24 cellular contexts compared by ENCODE assay signal in genomic region chr1:80244366-80244765, GRCh38.
"Had no signal": no experiment of that assay in that cellular context is flagged by ENCODE, and none has a peak within 500 bp of the region (broad histone marks: within the 10 kb centered on the region; RNA-seq: fewer than 3 reads in every experiment).

No MANE protein-coding gene starts in this region.

- ATAC-seq: activated CD4-positive, alpha-beta T cell treated with anti-CD3 and anti-CD28 coated beads for 36 hours; activated naive CD4-positive, alpha-beta T cell treated with anti-CD3 and anti-CD28 coated beads, Interleukin-2, amount 50 U/mL, for 72 hours; activated T-cell treated with anti-CD3 and anti-CD28 coated beads, Interleukin-2, amount 50 U/mL, for 72 hours; esophagus mucosa had no signal

- H3K36me3 ChIP-seq: ascending aorta, breast epithelium, cardiac muscle cell had no signal

- H3K4me3 ChIP-seq: ascending aorta, breast epithelium, cardiac muscle cell, coronary artery, dorsolateral prefrontal cortex had no signal

- H3K9me3 ChIP-seq: ascending aorta, breast epithelium had no signal

- H3K27me3 ChIP-seq: ascending aorta, breast epithelium, cardiac muscle cell, dorsolateral prefrontal cortex had no signal

- DNase-seq: activated CD4-positive, alpha-beta memory T cell treated with anti-CD3 and anti-CD28 coated beads for 36 hours; activated CD4-positive, alpha-beta T cell treated with anti-CD3 and anti-CD28 coated beads for 36 hours; activated CD4-positive, alpha-beta T cell treated with anti-CD3 and anti-CD28 coated beads, Interleukin-2, amount 10 ng/mL, durations not matched to agents 24 days and 14 days; activated CD4-positive, CD25-positive, alpha-beta regulatory T cell; activated CD4-positive, CD25-positive, alpha-beta regulatory T cell treated with anti-CD3 and anti-CD28 coated beads, Interleukin-2, amount 50 U/mL, for 72 hours; activated CD8-positive, alpha-beta memory T cell treated with anti-CD3 and anti-CD28 coated beads, Interleukin-2, amount 50 U/mL, for 48 hours; activated gamma-delta T cell; activated naive CD4-positive, alpha-beta T cell; activated naive CD4-positive, alpha-beta T cell treated with anti-CD3 and anti-CD28 coated beads, Interleukin-2, amount 10 ng/mL, durations not matched to agents 7 days and 5 days; activated naive CD8-positive, alpha-beta T cell treated with anti-CD3 and anti-CD28 coated beads, Interleukin-2, amount 10 ng/mL, durations not matched to agents 7 days and 5 days; activated T-cell treated with anti-CD3 and anti-CD28 coated beads for 4 hours; activated T-cell treated with anti-CD3 and anti-CD28 coated beads, Interleukin-2, amount 50 U/mL, for 24 hours; activated T-cell treated with anti-CD3 and anti-CD28 coated beads, Interleukin-2, amount 50 U/mL, for 72 hours; central memory CD4-positive, alpha-beta T cell; dorsolateral prefrontal cortex; effector memory CD4-positive, alpha-beta T cell; endodermal cell; T-helper 2 cell had no signal

- H3K27ac ChIP-seq: ascending aorta, breast epithelium, cardiac muscle cell, coronary artery, dorsolateral prefrontal cortex had no signal

- H3K4me1 ChIP-seq: ascending aorta, breast epithelium had no signal
